Comparison of ENCODE assay signal across 8 cellular contexts in the genomic region with DNA sequence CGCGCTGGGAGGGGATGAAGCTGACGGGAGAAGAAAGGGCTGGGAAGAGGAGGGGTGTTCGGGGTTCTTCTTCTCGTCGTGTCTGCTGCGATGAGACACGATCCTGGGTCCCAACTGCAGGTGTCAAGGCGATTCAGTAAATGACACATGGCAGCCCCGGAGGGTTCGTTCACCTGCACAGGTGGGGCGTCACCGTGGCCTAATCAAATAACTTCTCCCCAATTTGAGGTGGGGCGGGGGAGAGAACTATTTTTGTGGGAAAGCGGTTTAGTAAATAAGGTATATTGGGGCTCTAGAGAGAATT. TPM values are rescaled to one million over a fixed set of nuclear protein-coding genes. Genes with fewer than 3 reads are reported as not detected.
DNase-seq lines count a peak whose midpoint lies in the region; ATAC-seq and TF ChIP-seq lines count a peak whose summit lies in the region.

No MANE protein-coding gene starts in this region.

- CTCF ChIA-PET in CD4-positive, alpha-beta T cell (lab: Charles Lee): no interaction called here

- H3K36me3 Mint-ChIP-seq in CD4-positive, alpha-beta T cell (ENCODE audit: low read depth): no peaks in the 10 kb centered on the region
- no peaks in the 10 kb centered on the region for H3K36me3 Mint-ChIP-seq in dendritic cell treated with granulocyte-macrophage colony-stimulating factor and Interleukin-4, amounts not matched to agents 40 ng/mL and 50 ng/mL, for 4 days (ENCODE audit: low read depth)
- no peaks in the 10 kb centered on the region for H3K36me3 Mint-ChIP-seq in neural progenitor cell

- H3K9me3 ChIP-seq in CD4-positive, alpha-beta T cell (ENCODE audit: control insufficient read depth, low read length): no peaks in the 10 kb centered on the region
- H3K9me3 ChIP-seq in Karpas-422 (ENCODE audit: low read length) (no peaks in the 10 kb centered on the region), neural progenitor cell (ENCODE audit: low read depth) (no peaks in the 10 kb centered on the region)

- peaks cover 79% of the 10 kb centered on the region for H3K27me3 Mint-ChIP-seq in CD4-positive, alpha-beta T cell
- H3K27me3 Mint-ChIP-seq in dendritic cell treated with granulocyte-macrophage colony-stimulating factor and Interleukin-4, amounts not matched to agents 40 ng/mL and 50 ng/mL, for 4 days: peaks cover 64% of the 10 kb centered on the region
- H3K27me3 Mint-ChIP-seq in neural progenitor cell (ENCODE audit: insufficient read depth, low read depth): peaks cover 24% of the 10 kb centered on the region

- H3K27ac Mint-ChIP-seq in CD4-positive, alpha-beta T cell: no peak overlapping the region
- no peak overlapping the region for H3K27ac Mint-ChIP-seq in dendritic cell treated with granulocyte-macrophage colony-stimulating factor and Interleukin-4, amounts not matched to agents 40 ng/mL and 50 ng/mL, for 4 days
- H3K27ac Mint-ChIP-seq in neural progenitor cell: peak overlapping the region; percentile 54

- no peak for TF ChIP-seq CTCF in CD4-positive, alpha-beta T cell (IDR thresholded peaks at IDR 0.05)
- TF ChIP-seq CTCF in neural progenitor cell (IDR thresholded peaks at IDR 0.05): no peak

- ATAC-seq in CD4-positive, alpha-beta T cell (ENCODE audit: poor library complexity): no peak
- ATAC-seq in GM21723 (IDR thresholded peaks at IDR 0.05; ENCODE audit: unreplicated experiment): no peak

- no peaks in the 10 kb centered on the region for H3K9me2 ChIP-seq in Karpas-422 (replicated peaks; ENCODE audit: insufficient read depth, low read length)

- intact Hi-C loops in CD4-positive, alpha-beta T cell (cut with DNase I, micrococcal nuclease): no loop called here
- intact Hi-C loops in dendritic cell treated with granulocyte-macrophage colony-stimulating factor and Interleukin-4, amounts not matched to agents 40 ng/mL and 50 ng/mL, for 4 days (cut with micrococcal nuclease): no loop called here

- no peak for DNase-seq in CD4-positive, alpha-beta T cell
- no peak for DNase-seq in Karpas-422
- no peak for DNase-seq in neural progenitor cell (ENCODE audit: low spot score)
- no peak for DNase-seq in NCI-H446 treated with DMSO at 0.1 percent for 48 hours (lab: John Stamatoyannopoulos, UW)
- DNase-seq in NCI-H2196 treated with DMSO at 0.1 percent for 48 hours (lab: John Stamatoyannopoulos, UW; ENCODE audit: unreplicated experiment): no peak
- DNase-seq in UCSD-AML1 (lab: John Stamatoyannopoulos, UW; ENCODE audit: unreplicated experiment): no peak

- H4K20me1 ChIP-seq in Karpas-422 (ENCODE audit: insufficient read depth, low read depth, low read length) (no peaks in the 10 kb centered on the region), neural progenitor cell (ENCODE audit: low read depth) (no peaks in the 10 kb centered on the region)

- H3K4me3 Mint-ChIP-seq in CD4-positive, alpha-beta T cell: peak overlapping the region; percentile 85
- peak overlapping the region; percentile 72 for H3K4me3 Mint-ChIP-seq in dendritic cell treated with granulocyte-macrophage colony-stimulating factor and Interleukin-4, amounts not matched to agents 40 ng/mL and 50 ng/mL, for 4 days
- H3K4me3 Mint-ChIP-seq in neural progenitor cell: peak overlapping the region; percentile 94

- H3K9me3 Mint-ChIP-seq in CD4-positive, alpha-beta T cell: no peaks in the 10 kb centered on the region
- no peaks in the 10 kb centered on the region for H3K9me3 Mint-ChIP-seq in dendritic cell treated with granulocyte-macrophage colony-stimulating factor and Interleukin-4, amounts not matched to agents 40 ng/mL and 50 ng/mL, for 4 days
- no peaks in the 10 kb centered on the region for H3K9me3 Mint-ChIP-seq in neural progenitor cell

- H3K4me3 ChIP-seq in Karpas-422 (ENCODE audit: low read length) (peak overlapping the region; percentile 75), neural progenitor cell (peak overlapping the region; percentile 72)

- H3K79me2 ChIP-seq in Karpas-422 (ENCODE audit: low read length) (no peaks in the 10 kb centered on the region), neural progenitor cell (ENCODE audit: low read depth) (no peaks in the 10 kb centered on the region)

- H3K27me3 ChIP-seq in CD4-positive, alpha-beta T cell (ENCODE audit: control insufficient read depth, insufficient read depth, low read length): peaks cover 26% of the 10 kb centered on the region
- H3K27me3 ChIP-seq in Karpas-422 (ENCODE audit: low read length) (0 out of 2 replicates have a peak, but pooled peaks cover 4% of the 10 kb centered on the region), neural progenitor cell (peaks cover 86% of the 10 kb centered on the region)

- peaks cover 20% of the 10 kb centered on the region for H3K4me1 Mint-ChIP-seq in CD4-positive, alpha-beta T cell (ENCODE audit: low read depth)
- peaks cover 26% of the 10 kb centered on the region for H3K4me1 Mint-ChIP-seq in dendritic cell treated with granulocyte-macrophage colony-stimulating factor and Interleukin-4, amounts not matched to agents 40 ng/mL and 50 ng/mL, for 4 days (ENCODE audit: low read depth)
- H3K4me1 Mint-ChIP-seq in neural progenitor cell: peaks cover 18% of the 10 kb centered on the region

- peaks cover 13% of the 10 kb centered on the region for H3K4me1 ChIP-seq in Karpas-422 (ENCODE audit: low read length)
- H3K4me1 ChIP-seq in neural progenitor cell: peaks cover 7% of the 10 kb centered on the region

- peaks cover 14% of the 10 kb centered on the region for H3F3A ChIP-seq in neural progenitor cell (ENCODE audit: low read depth)

- peak overlapping the region; percentile 63 for H3K9ac ChIP-seq in Karpas-422 (ENCODE audit: low read length)
- no peak overlapping the region for H3K9ac ChIP-seq in neural progenitor cell

- no peak overlapping the region for H3K27ac ChIP-seq in CD4-positive, alpha-beta T cell (ENCODE audit: low read depth, low read length)
- H3K27ac ChIP-seq in Karpas-422 (ENCODE audit: low read length) (no peak overlapping the region), neural progenitor cell (no peak overlapping the region)

- H3K36me3 ChIP-seq in Karpas-422 (ENCODE audit: insufficient read depth, low read length) (no peaks in the 10 kb centered on the region), neural progenitor cell (no peaks in the 10 kb centered on the region)

- H3K4me2 ChIP-seq in Karpas-422 (ENCODE audit: low read depth, low read length, poor library complexity, severe bottlenecking): peak overlapping the region; percentile 84
- H3K4me2 ChIP-seq in neural progenitor cell: peak overlapping the region; percentile 88

- POLR2A ChIA-PET in CD4-positive, alpha-beta T cell (lab: Charles Lee): no interaction called here

- H2AFZ ChIP-seq in Karpas-422 (ENCODE audit: low read length) (peak overlapping the region; percentile 83), neural progenitor cell (replicated peaks) (peak overlapping the region; percentile 77)

RNA-seq across cellular contexts. Expression of gene FAM81A, which starts 0.6 kb away (rescaled TPM):
- not detected for total RNA-seq in CD4-positive, alpha-beta T cell
- 0.76 TPM in 1 of 2 replicates, not detected in the other for total RNA-seq in Karpas-422 (2014; rRNA removed; shearing (Covaris generic); ENCODE audit: low replicate concordance)
- total RNA-seq in neural progenitor cell (ENCODE audit: low replicate concordance): 0.41 and 0.87 TPM in 2 replicates
